ENCODE assay signal across 8 cellular contexts in the genomic region with DNA sequence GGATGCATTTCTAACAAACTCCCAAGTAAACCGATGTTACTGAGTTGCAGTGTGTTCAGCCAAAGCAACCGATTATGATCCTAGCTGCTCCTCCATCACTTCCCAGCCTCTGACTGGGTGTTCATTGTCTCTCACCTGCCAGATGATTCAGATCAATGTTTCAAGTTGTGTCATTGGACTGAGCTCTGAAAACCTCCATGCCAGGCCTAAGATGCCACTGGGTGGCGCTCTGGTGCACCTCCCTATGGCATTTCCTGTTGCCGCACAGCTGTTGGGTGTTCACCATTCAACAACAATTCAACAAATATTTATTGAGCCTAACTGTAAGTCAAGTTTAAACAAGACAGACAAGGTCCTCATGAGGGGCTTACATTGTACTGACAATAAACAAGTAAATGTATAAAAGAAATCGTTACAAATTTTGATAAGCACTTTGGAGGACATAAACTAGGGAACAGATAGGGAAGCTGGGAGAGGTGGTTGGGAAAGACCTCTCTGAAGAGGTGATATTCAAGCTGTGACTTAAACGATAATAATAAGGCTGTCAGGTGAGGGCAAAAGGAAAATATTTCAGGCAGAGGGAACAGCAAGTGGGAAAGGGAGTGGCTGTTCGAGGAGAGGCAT. TPM values are rescaled to one million over a fixed set of nuclear protein-coding genes. Genes with fewer than 3 reads are reported as not detected.
A peak's percentile ranks its signal among the peaks of the same experiment; 100 is the strongest.
DNase-seq lines count a peak whose midpoint lies in the region; ATAC-seq, FAIRE-seq and TF ChIP-seq lines count a peak whose summit lies in the region.

No MANE protein-coding gene starts in this region.

- ATAC-seq in pancreas: peak in 3 of 4 donors; percentile 48 to 57 (median 50)

- DNase-seq in CD1c-positive myeloid dendritic cell (ENCODE audit: extremely low spot score): peak; percentile 63
- peak; percentile 77 for DNase-seq in GM23248
- DNase-seq in NCI-H2227 treated with DMSO at 0.1 percent for 48 hours (lab: John Stamatoyannopoulos, UW): peak; percentile 13
- peak; percentile 11 for DNase-seq in activated CD8-positive, alpha-beta memory T cell treated with anti-CD3 and anti-CD28 coated beads, Interleukin-2, amount 50 U/mL, for 1 hour (ENCODE audit: extremely low read depth)
- peak; percentile 22 for DNase-seq in fibroblast of gingiva (ENCODE audit: low read depth)
- peak in 1 of 6 donors; percentile 33 for DNase-seq in pancreas
- DNase-seq in NCI-H1048 (lab: John Stamatoyannopoulos, UW): no peak
- no peak for DNase-seq in NCI-H187 treated with DMSO at 0.1 percent for 48 hours (lab: John Stamatoyannopoulos, UW)

- H3K9me3 ChIP-seq in GM23248 (ENCODE audit: low read depth): no peaks in the 10 kb centered on the region
- no peaks in the 10 kb centered on the region for H3K9me3 ChIP-seq in pancreas

- H2AFZ ChIP-seq in GM23248: 0 out of 2 replicates have a peak overlapping the region, but pooled peaks have one; percentile 3

- H3K9ac ChIP-seq in GM23248: no peak overlapping the region

- H3K9me2 ChIP-seq in GM23248 (ENCODE audit: insufficient read depth): no peaks in the 10 kb centered on the region

- no peaks in the 10 kb centered on the region for H4K20me1 ChIP-seq in GM23248 (ENCODE audit: insufficient read depth)

- H3K4me1 ChIP-seq in GM23248 (ENCODE audit: insufficient read depth) (peaks cover 20% of the 10 kb centered on the region), pancreas (peaks cover 0 to 6% (median 0%) of the 10 kb centered on the region in 3 donors)

- peak in 2 of 4 donors; percentile 9 to 10 for TF ChIP-seq CTCF in pancreas (IDR thresholded peaks at IDR 0.05)

- no peak for FAIRE-seq in pancreas (lab: Jason Lieb, UNC)

- no peaks in the 10 kb centered on the region for H3K36me3 ChIP-seq in GM23248 (ENCODE audit: low read depth)
- no peaks in the 10 kb centered on the region for H3K36me3 ChIP-seq in pancreas

- intact Hi-C loops in pancreas (cut with DNase I): no loop called here

- H3K4me3 ChIP-seq in GM23248: no peak overlapping the region
- no peak overlapping the region for H3K4me3 ChIP-seq in pancreas

- no peak overlapping the region for H3K4me2 ChIP-seq in GM23248 (ENCODE audit: unreplicated experiment)

- no peaks in the 10 kb centered on the region for H3K79me2 ChIP-seq in GM23248 (ENCODE audit: insufficient read depth)

- H3K27ac ChIP-seq in GM23248: no peak overlapping the region
- H3K27ac ChIP-seq in pancreas: no peak overlapping the region

- peaks cover 20% of the 10 kb centered on the region for H3F3A ChIP-seq in GM23248 (ENCODE audit: insufficient read depth)

- in situ Hi-C loops in GM23248 (cut with MboI): no loop called here

- H3K27me3 ChIP-seq in GM23248 (replicated peaks; ENCODE audit: insufficient read depth) (no peaks in the 10 kb centered on the region), pancreas (no peaks in the 10 kb centered on the region)

- WGBS in GM23248 (ENCODE audit: low coverage in 1 of 2, low lambda C conversion rate in 2 of 2, missing lambda C conversion rate in 2 of 2), 2 experiments: 43 to 50% methylated on average over 7 of the region's 7 CpGs
- 41 to 45% methylated on average over 7 of the region's 7 CpGs for WGBS in pancreas, 2 donors

RNA-seq across cellular contexts. Expression of a gene that starts 22.8 kb away (rescaled TPM):
- not detected in 2 replicates for total RNA-seq in GM23248 (2014; rRNA removed; shearing (Covaris generic))
- not detected in 2 replicates for polyA plus RNA-seq in GM23248 (2016; fragmentation: Nextera tagmentation; extraction: Ambion mirVana)
- not detected for total RNA-seq in pancreas
- not detected for polyA plus RNA-seq in pancreas

RNA-seq across cellular contexts. Expression of a gene that starts 26.3 kb away (rescaled TPM):
- total RNA-seq in GM23248 (2014; rRNA removed; shearing (Covaris generic)): not detected in 2 replicates
- polyA plus RNA-seq in GM23248 (2016; fragmentation: Nextera tagmentation; extraction: Ambion mirVana) (not detected in 2 replicates), pancreas (not detected)
- total RNA-seq in pancreas: not detected

RNA-seq across cellular contexts. Expression of a gene that starts 42.3 kb away (rescaled TPM):
- total RNA-seq in GM23248 (2014; rRNA removed; shearing (Covaris generic)): not detected in 2 replicates
- not detected in 2 replicates for polyA plus RNA-seq in GM23248 (2016; fragmentation: Nextera tagmentation; extraction: Ambion mirVana)
- total RNA-seq in pancreas: not detected
- polyA plus RNA-seq in pancreas: not detected

Comparison
In these comparisons a context has a peak if more than half of its experiments do, and no peak if none do; other contexts are left out.
1. DNase-seq: peak in CD1c-positive myeloid dendritic cell (single experiment), GM23248 (single experiment), NCI-H2227 treated with DMSO at 0.1 percent for 48 hours (single experiment), activated CD8-positive, alpha-beta memory T cell treated with anti-CD3 and anti-CD28 coated beads, Interleukin-2, amount 50 U/mL, for 1 hour (single experiment) and fibroblast of gingiva (single experiment); none in NCI-H1048 (single experiment) and NCI-H187 treated with DMSO at 0.1 percent for 48 hours (single experiment).